Comparison of ENCODE assay signal across 8 cellular contexts in the genomic region with DNA sequence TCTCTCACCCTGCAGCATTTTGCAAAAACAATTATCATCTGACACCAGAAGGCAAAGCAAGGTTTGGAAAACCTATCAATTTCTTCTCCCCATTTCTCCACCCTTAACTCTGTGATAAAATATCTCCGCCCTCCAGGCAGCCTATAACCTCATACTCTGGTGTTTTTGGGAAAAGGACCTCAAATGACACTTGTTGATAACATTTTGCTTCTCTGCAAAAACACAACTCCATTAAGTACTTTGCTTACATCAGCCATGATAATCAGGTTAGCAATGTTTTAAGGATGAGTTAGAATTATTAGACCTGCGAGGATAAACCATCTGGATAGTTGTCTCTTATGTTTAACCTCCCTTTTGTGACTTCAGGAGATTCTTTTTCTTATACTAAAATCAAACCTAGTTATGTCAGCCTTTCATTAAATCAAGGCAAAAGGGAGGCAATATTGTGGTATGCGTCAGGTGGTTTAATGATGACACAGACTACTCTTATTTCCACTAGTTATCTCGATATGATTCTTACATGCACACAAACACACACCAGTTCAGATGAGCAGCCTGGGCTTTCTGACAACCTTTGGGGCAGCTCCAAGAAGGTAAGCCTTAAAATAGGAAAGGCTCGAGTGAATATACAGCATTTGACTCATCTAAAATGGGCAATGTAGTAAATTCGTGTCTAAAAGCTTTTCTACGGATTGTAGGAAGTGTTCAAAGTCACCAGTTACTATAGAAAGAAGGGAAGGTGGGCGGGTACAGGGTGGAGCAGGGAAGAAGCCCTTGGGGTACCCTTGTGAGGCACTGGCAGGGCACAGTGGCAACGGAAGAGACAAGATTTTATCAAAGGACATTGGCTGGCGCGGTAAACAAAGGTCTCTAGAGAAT. TPM values are rescaled to one million over a fixed set of nuclear protein-coding genes. Genes with fewer than 3 reads are reported as not detected.
DNase-seq lines count a peak whose midpoint lies in the region; ATAC-seq and TF ChIP-seq lines count a peak whose summit lies in the region.

No MANE protein-coding gene starts in this region.

- DNase-seq in GM06990 (ENCODE audit: extremely low read depth, insufficient read length), result no peak
- no peak for DNase-seq in T-helper 17 cell
- DNase-seq in epithelial cell of prostate (ENCODE audit: low read depth, low spot score), result no peak
- DNase-seq in skeletal muscle cell (ENCODE audit: low read depth), result no peak
- no peak for DNase-seq in mucosa of gallbladder (ENCODE audit: low spot score)

- H3K27me3 Mint-ChIP-seq in T-helper 17 cell, result no peaks in the 10 kb centered on the region

- H3K27me3 ChIP-seq in GM06990 (replicated peaks; ENCODE audit: control insufficient read depth, insufficient read depth, low read length), result no peaks in the 10 kb centered on the region

- peak overlapping the region; percentile 78 for H3K4me3 ChIP-seq in GM06990 (replicated peaks; ENCODE audit: low read depth, low read length)
- H3K4me3 ChIP-seq in skeletal muscle cell (ENCODE audit: low read depth, low read length), result peak overlapping the region; percentile 63

- H3K36me3 Mint-ChIP-seq in T-helper 17 cell (ENCODE audit: low read depth), result no peaks in the 10 kb centered on the region

- peak overlapping the region; percentile 98 for H3K4me3 Mint-ChIP-seq in T-helper 17 cell

- peaks cover 34% of the 10 kb centered on the region for H3K4me1 Mint-ChIP-seq in T-helper 17 cell

- no peak for TF ChIP-seq CTCF in GM06990 (IDR thresholded peaks at IDR 0.05; ENCODE audit: insufficient read depth, low read length, poor library complexity, severe bottlenecking)

- ATAC-seq in T-helper 17 cell (no peak), HG03045 (IDR thresholded peaks at IDR 0.05; ENCODE audit: unreplicated experiment) (no peak), GM19452 (IDR thresholded peaks at IDR 0.05; ENCODE audit: unreplicated experiment) (no peak), GM18511 (IDR thresholded peaks at IDR 0.05; ENCODE audit: unreplicated experiment) (no peak)

- peak overlapping the region; percentile 6 for H3K27ac ChIP-seq in epithelial cell of prostate

- no peaks in the 10 kb centered on the region for H3K9me3 ChIP-seq in T-helper 17 cell (ENCODE audit: control insufficient read depth, low read length, poor library complexity, severe bottlenecking)

- no peaks in the 10 kb centered on the region for H3K36me3 ChIP-seq in GM06990 (ENCODE audit: control insufficient read depth, insufficient read depth, low read length)

- H3K27ac Mint-ChIP-seq in T-helper 17 cell, result peak overlapping the region; percentile 99

RNA-seq across cellular contexts. Expression of gene ANKH, which starts 2.1 kb away (rescaled TPM):
- 100 to 1,000 TPM in 1 of 2 donors, 10 to 100 TPM in 1; 86.8 to 109 TPM for total RNA-seq in T-helper 17 cell
- total RNA-seq in mucosa of gallbladder, result 73.7 TPM
